ENCODE assay signal across 17 cellular contexts in genomic region chr12:34294671-34295365, GRCh38.
A peak's percentile ranks its signal among the peaks of the same experiment; 100 is the strongest.
DNase-seq lines count a peak whose midpoint lies in the region; ATAC-seq and TF ChIP-seq lines count a peak whose summit lies in the region.
"Had no signal": no experiment of that assay in that cellular context is flagged by ENCODE, and none has a peak within 500 bp of the region (broad histone marks: within the 10 kb centered on the region; RNA-seq: fewer than 3 reads in every experiment).

No MANE protein-coding gene starts in this region.

- no peak for ATAC-seq in left cardiac atrium
- ATAC-seq in psoas muscle = no peak
- ATAC-seq in natural killer cell treated with Interleukin-12 subunit alpha and Interleukin-12 subunit beta and Interleukin-15 and Interleukin-18, amount 100 ng/mL, for 72 hours = no peak
- ATAC-seq: PC-3 had no signal

- H3K27ac Mint-ChIP-seq in CD14-positive monocyte = peak overlapping the region in 1 of 7 donors; percentile 68
- no peak overlapping the region for H3K27ac Mint-ChIP-seq in natural killer cell treated with Interleukin-12 subunit alpha and Interleukin-12 subunit beta and Interleukin-15 and Interleukin-18, amount 100 ng/mL, for 72 hours

- H3K36me3 ChIP-seq in psoas muscle (ENCODE audit: insufficient read depth in 1 of 2, low read depth in 1 of 2) = no peaks in the 10 kb centered on the region
- H3K36me3 ChIP-seq: BLaER1 treated with 17β-estradiol and CSF1 and Interleukin-3, amounts not matched to agents 10 nM and 100 nM had no signal

- H3K9me3 ChIP-seq in psoas muscle = no peaks in the 10 kb centered on the region

- no peaks in the 10 kb centered on the region for H3K36me3 Mint-ChIP-seq in CD14-positive monocyte
- peaks cover 14% of the 10 kb centered on the region for H3K36me3 Mint-ChIP-seq in natural killer cell treated with Interleukin-12 subunit alpha and Interleukin-12 subunit beta and Interleukin-15 and Interleukin-18, amount 100 ng/mL, for 72 hours

- intact Hi-C loops in CD14-positive monocyte (cut with micrococcal nuclease) = no loop called here
- intact Hi-C loops in left cardiac atrium (cut with DNase I) = no loop called here
- intact Hi-C loops in psoas muscle (cut with DNase I) = no loop called here

- H3K9me3 Mint-ChIP-seq in CD14-positive monocyte = peaks cover 82 to 100% (median 96%) of the 10 kb centered on the region in 7 donors
- peaks cover 16% of the 10 kb centered on the region for H3K9me3 Mint-ChIP-seq in natural killer cell treated with Interleukin-12 subunit alpha and Interleukin-12 subunit beta and Interleukin-15 and Interleukin-18, amount 100 ng/mL, for 72 hours

- H3K27ac ChIP-seq in psoas muscle = no peak overlapping the region
- H3K27ac ChIP-seq: BLaER1 treated with 17β-estradiol and CSF1 and Interleukin-3, amounts not matched to agents 10 nM and 100 nM; HL-60 had no signal

- H3K4me3 Mint-ChIP-seq in CD14-positive monocyte = no peak overlapping the region
- H3K4me3 Mint-ChIP-seq in natural killer cell treated with Interleukin-12 subunit alpha and Interleukin-12 subunit beta and Interleukin-15 and Interleukin-18, amount 100 ng/mL, for 72 hours = no peak overlapping the region

- TF ChIP-seq CTCF in CD14-positive monocyte (IDR thresholded peaks at IDR 0.05) (no peak), psoas muscle (IDR thresholded peaks at IDR 0.05) (no peak)

- H3K4me3 ChIP-seq in psoas muscle = no peak overlapping the region
- H3K4me3 ChIP-seq: BLaER1 treated with 17β-estradiol and CSF1 and Interleukin-3, amounts not matched to agents 10 nM and 100 nM had no signal

- H3K4me1 Mint-ChIP-seq in CD14-positive monocyte = no peaks in the 10 kb centered on the region
- H3K4me1 Mint-ChIP-seq in natural killer cell treated with Interleukin-12 subunit alpha and Interleukin-12 subunit beta and Interleukin-15 and Interleukin-18, amount 100 ng/mL, for 72 hours (ENCODE audit: low read depth in 2 of 2) = peaks cover 0 to 3% of the 10 kb centered on the region in 2 donors

- peak; percentile 4 for DNase-seq in activated CD8-positive, alpha-beta memory T cell treated with anti-CD3 and anti-CD28 coated beads, Interleukin-2, amount 50 U/mL, for 4 hours
- DNase-seq in activated CD8-positive, alpha-beta memory T cell treated with anti-CD3 and anti-CD28 coated beads for 24 hours = no peak
- DNase-seq in CD14-positive monocyte (ENCODE audit: low spot score) (peak; percentile 21), left cardiac atrium (peak; percentile 5), psoas muscle (peak; percentile 8 to 23), NCI-H2171 treated with DMSO at 0.1 percent for 48 hours (lab: John Stamatoyannopoulos, UW) (no peak)
- no peak for DNase-seq in activated CD4-positive, alpha-beta T cell treated with anti-CD3 and anti-CD28 coated beads for 4 hours
- DNase-seq in natural killer cell treated with Interleukin-12 subunit alpha and Interleukin-12 subunit beta and Interleukin-15 and Interleukin-18, amount 100 ng/mL, for 72 hours (ENCODE audit: low spot score) = no peak
- DNase-seq: 8988T, EL, GOT3, KG1, NCI-H1092, NCI-H69, PC-3 had no signal

- 83 to 84% (median 84%) methylated on average over 23 of the region's 23 CpGs for WGBS in psoas muscle, 3 donors

- peaks cover 0 to 2% (median 0%) of the 10 kb centered on the region in 3 donors for H3K27me3 ChIP-seq in psoas muscle (ENCODE audit: insufficient read depth in 3 of 3, low read length in 2 of 3)
- H3K27me3 ChIP-seq: BLaER1 treated with 17β-estradiol and CSF1 and Interleukin-3, amounts not matched to agents 10 nM and 100 nM had no signal

- peaks cover 0 to 2% (median 1%) of the 10 kb centered on the region in 3 donors for H3K27me3 Mint-ChIP-seq in CD14-positive monocyte (ENCODE audit: low read depth in 3 of 3)
- H3K27me3 Mint-ChIP-seq in natural killer cell treated with Interleukin-12 subunit alpha and Interleukin-12 subunit beta and Interleukin-15 and Interleukin-18, amount 100 ng/mL, for 72 hours = no peaks in the 10 kb centered on the region

- no peaks in the 10 kb centered on the region for H3K4me1 ChIP-seq in psoas muscle
- H3K4me1 ChIP-seq: BLaER1 treated with 17β-estradiol and CSF1 and Interleukin-3, amounts not matched to agents 10 nM and 100 nM had no signal

Comparison
In these comparisons a context has a peak if more than half of its experiments do, and no peak if none do; other contexts are left out.
1. DNase-seq: peak in activated CD8-positive, alpha-beta memory T cell treated with anti-CD3 and anti-CD28 coated beads, Interleukin-2, amount 50 U/mL, for 4 hours (single experiment), CD14-positive monocyte (single experiment), left cardiac atrium (single experiment) and psoas muscle (2 of 2); none in activated CD8-positive, alpha-beta memory T cell treated with anti-CD3 and anti-CD28 coated beads for 24 hours (single experiment), NCI-H2171 treated with DMSO at 0.1 percent for 48 hours (single experiment), activated CD4-positive, alpha-beta T cell treated with anti-CD3 and anti-CD28 coated beads for 4 hours (0 of 2) and natural killer cell treated with Interleukin-12 subunit alpha and Interleukin-12 subunit beta and Interleukin-15 and Interleukin-18, amount 100 ng/mL, for 72 hours (single experiment).